In the genomic region with DNA sequence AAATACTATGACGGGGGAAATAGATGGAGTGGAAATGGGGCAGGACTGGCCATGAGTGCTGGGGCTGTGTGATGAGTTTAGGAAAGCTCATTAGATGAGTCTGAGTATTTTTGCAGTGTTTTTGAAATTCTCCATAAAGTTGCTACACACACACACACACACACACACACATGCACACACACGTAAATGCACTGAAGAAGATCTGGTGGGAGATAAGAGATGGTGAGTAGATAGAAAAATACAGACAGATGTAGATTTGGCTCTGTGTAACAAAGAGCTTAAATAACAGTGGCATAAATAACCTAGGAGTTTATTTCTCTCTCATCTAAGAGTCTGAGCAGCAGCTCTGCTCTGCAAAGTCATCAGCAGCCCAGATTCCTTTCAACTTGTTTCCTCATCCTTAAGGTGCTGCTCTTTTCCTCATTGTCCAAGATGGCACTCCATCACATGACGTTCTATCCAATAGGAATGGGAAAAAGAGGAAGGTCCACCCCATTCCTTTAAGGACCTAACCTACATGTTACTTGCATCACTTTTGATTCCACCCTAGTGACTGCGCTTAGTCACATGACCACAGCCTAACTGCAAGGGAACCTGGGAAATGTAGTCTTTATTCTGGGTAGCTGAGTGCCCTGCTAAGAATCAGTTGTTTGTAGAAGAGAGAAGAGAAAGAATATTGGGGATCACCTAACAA, we compare ENCODE assay signal across 1 cellular context.
TF ChIP-seq lines count a peak whose summit lies in the region.

No MANE protein-coding gene starts in this region.

TF ChIP-seq in K562, 482 proteins besides CTCF, POLR2A, EP300 and RAD21 (continued from another document):
- TF ChIP-seq EHMT2 (IDR thresholded peaks at IDR 0.05): no peak
